24 cellular contexts compared by ENCODE assay signal in genomic region chr11:80822248-80822647, GRCh38.
"Had no signal": no experiment of that assay in that cellular context is flagged by ENCODE, and none has a peak within 500 bp of the region (broad histone marks: within the 10 kb centered on the region; RNA-seq: fewer than 3 reads in every experiment).

No MANE protein-coding gene starts in this region.

- H2AFZ ChIP-seq: neural progenitor cell had no signal

- H3K4me3 ChIP-seq: colonic mucosa, esophagus squamous epithelium, gastrocnemius medialis, neural progenitor cell, prostate gland, right atrium auricular region, spleen, upper lobe of right lung had no signal

- H3K27ac ChIP-seq: colonic mucosa, esophagus squamous epithelium, gastrocnemius medialis, neural progenitor cell, prostate gland, right atrium auricular region, spleen, upper lobe of right lung had no signal

- ATAC-seq: gastrocnemius medialis; left colon; naive thymus-derived CD4-positive, alpha-beta T cell; T-cell; upper lobe of right lung had no signal

- H3K9me3 ChIP-seq: colonic mucosa, esophagus squamous epithelium, gastrocnemius medialis, prostate gland, right atrium auricular region, spleen, upper lobe of right lung had no signal

- H3K4me1 ChIP-seq: colonic mucosa, esophagus squamous epithelium, gastrocnemius medialis, prostate gland, right atrium auricular region, upper lobe of right lung had no signal

- DNase-seq: activated CD4-positive, alpha-beta T cell treated with anti-CD3 and anti-CD28 coated beads for 4 hours; activated CD4-positive, alpha-beta T cell treated with anti-CD3 and anti-CD28 coated beads, Interleukin-2, amount 50 U/mL, for 48 hours; activated CD4-positive, CD25-positive, alpha-beta regulatory T cell; activated CD8-positive, alpha-beta memory T cell treated with anti-CD3 and anti-CD28 coated beads, Interleukin-2, amount 50 U/mL, for 48 hours; activated naive CD4-positive, alpha-beta T cell treated with anti-CD3 and anti-CD28 coated beads for 36 hours; activated naive CD8-positive, alpha-beta T cell treated with anti-CD3 and anti-CD28 coated beads, Interleukin-2, amount 10 ng/mL, durations not matched to agents 7 days and 5 days; activated T-cell treated with anti-CD3 and anti-CD28 coated beads, Interleukin-2, amount 50 U/mL, for 48 hours; amniotic stem cell; colonic mucosa; endodermal cell; esophagus squamous epithelium; gastrocnemius medialis; islet precursor cell; left colon; naive thymus-derived CD4-positive, alpha-beta T cell; spleen; stimulated activated CD4-positive, alpha-beta T cell treated with anti-CD3 and anti-CD28 coated beads, Interleukin-4, amount 100 ng/mL, for 24 hours; stimulated activated naive CD4-positive, alpha-beta T cell treated with Interleukin-2 at 50 U/mL for 16 hours; T-cell; upper lobe of right lung had no signal

- H3K27me3 ChIP-seq: colonic mucosa, esophagus squamous epithelium, gastrocnemius medialis, neural progenitor cell, right atrium auricular region, spleen, upper lobe of right lung had no signal

- FAIRE-seq: bronchial epithelial cell had no signal

- H3K36me3 ChIP-seq: colonic mucosa, esophagus squamous epithelium, gastrocnemius medialis, neural progenitor cell, prostate gland, right atrium auricular region, spleen, upper lobe of right lung had no signal
